1 cellular context compared by ENCODE assay signal in the genomic region with DNA sequence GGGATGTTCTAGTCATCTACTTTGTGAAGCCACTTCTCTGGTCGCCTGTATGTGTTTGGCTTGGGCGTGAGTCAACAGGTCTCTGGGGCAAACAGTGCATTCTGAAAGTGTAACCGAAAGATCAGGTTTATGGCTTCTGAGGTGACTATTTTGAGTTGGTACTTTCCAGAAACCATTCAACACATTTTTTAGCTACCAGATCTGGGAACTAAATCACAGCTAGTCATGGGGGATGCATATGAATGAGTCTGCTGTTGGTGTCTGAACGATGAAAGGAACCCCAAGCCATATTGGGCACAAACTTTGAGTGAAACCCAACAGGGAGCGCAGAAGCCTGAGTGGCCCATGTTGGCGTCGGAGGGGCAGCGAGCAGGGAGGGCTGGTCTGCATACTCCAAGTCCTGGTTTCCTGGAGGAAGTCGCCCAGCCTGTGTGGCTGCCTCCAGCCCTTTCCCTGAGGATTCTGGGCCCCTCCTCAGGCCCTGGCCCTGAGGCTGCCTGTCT.
TF ChIP-seq lines count a peak whose summit lies in the region.

No MANE protein-coding gene starts in this region.

TF ChIP-seq in GM12878, 131 proteins besides CTCF, POLR2A, EP300 and RAD21 (continued from another document):
- TF ChIP-seq CEBPZ (IDR thresholded peaks at IDR 0.05; ENCODE audit: low read depth, low read length) = no peak
- no peak for TF ChIP-seq NFYA (IDR thresholded peaks at IDR 0.05; ENCODE audit: borderline replicate concordance, low read depth, low read length)
- TF ChIP-seq KLF5 (IDR thresholded peaks at IDR 0.05; ENCODE audit: partially characterized antibody) = no peak
- no peak for TF ChIP-seq CEBPB (IDR thresholded peaks at IDR 0.05; ENCODE audit: borderline replicate concordance in 1 of 2, low read depth in 2 of 2, low read length in 2 of 2)
- no peak for TF ChIP-seq CHD1 (IDR thresholded peaks at IDR 0.05; ENCODE audit: low read depth, low read length)
- no peak; the same call in 1 of the 2 replicates for TF ChIP-seq SMC3 (IDR thresholded peaks at IDR 0.05; ENCODE audit: borderline replicate concordance, low read length)
- peak in 1 of 2 experiments; percentile 77; a peak in 2 of 4 replicates for TF ChIP-seq ETV6 (conservative IDR thresholded peaks at IDR 0.05 in 1 of 2, IDR thresholded peaks at IDR 0.05 in 1 of 2; ENCODE audit: borderline replicate concordance in 1 of 2, low read depth in 1 of 2)
- TF ChIP-seq POU2F2 (IDR thresholded peaks at IDR 0.05; ENCODE audit: borderline replicate concordance, low read depth, low read length) = peak; percentile 87; the same call in 2 of the 3 replicates
- no peak for TF ChIP-seq CBX3 (IDR thresholded peaks at IDR 0.05; ENCODE audit: borderline replicate concordance, low read depth)
- TF ChIP-seq, protein P1, sequence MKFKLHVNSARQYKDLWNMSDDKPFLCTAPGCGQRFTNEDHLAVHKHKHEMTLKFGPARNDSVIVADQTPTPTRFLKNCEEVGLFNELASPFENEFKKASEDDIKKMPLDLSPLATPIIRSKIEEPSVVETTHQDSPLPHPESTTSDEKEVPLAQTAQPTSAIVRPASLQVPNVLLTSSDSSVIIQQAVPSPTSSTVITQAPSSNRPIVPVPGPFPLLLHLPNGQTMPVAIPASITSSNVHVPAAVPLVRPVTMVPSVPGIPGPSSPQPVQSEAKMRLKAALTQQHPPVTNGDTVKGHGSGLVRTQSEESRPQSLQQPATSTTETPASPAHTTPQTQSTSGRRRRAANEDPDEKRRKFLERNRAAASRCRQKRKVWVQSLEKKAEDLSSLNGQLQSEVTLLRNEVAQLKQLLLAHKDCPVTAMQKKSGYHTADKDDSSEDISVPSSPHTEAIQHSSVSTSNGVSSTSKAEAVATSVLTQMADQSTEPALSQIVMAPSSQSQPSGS (IDR thresholded peaks at IDR 0.05; ENCODE audit: low read length) = peak; percentile 75
- TF ChIP-seq STAT1 (conservative IDR thresholded peaks at IDR 0.05) = no peak
- peak; percentile 82 for TF ChIP-seq ATF7 (IDR thresholded peaks at IDR 0.05; ENCODE audit: low read depth)
- peak; percentile 89 for TF ChIP-seq RELA (IDR thresholded peaks at IDR 0.05; ENCODE audit: borderline replicate concordance, partially characterized antibody)
- no peak for TF ChIP-seq KDM1A (IDR thresholded peaks at IDR 0.05; ENCODE audit: borderline replicate concordance)
- no peak for TF ChIP-seq ATF3 (IDR thresholded peaks at IDR 0.05; ENCODE audit: borderline replicate concordance, extremely low read depth, low read depth, low read length)
- no peak for TF ChIP-seq NRF1 (conservative IDR thresholded peaks at IDR 0.05; ENCODE audit: low read depth, low read length)
- TF ChIP-seq E4F1 (IDR thresholded peaks at IDR 0.05; ENCODE audit: borderline replicate concordance, partially characterized antibody) = no peak
- TF ChIP-seq FOXK2 (IDR thresholded peaks at IDR 0.05) = no peak
- peak; percentile 68; the same call in 1 of the 2 replicates for TF ChIP-seq JUND (IDR thresholded peaks at IDR 0.05; ENCODE audit: low read depth, low read length)
